Comparison of ENCODE assay signal across 13 cellular contexts in the genomic region with DNA sequence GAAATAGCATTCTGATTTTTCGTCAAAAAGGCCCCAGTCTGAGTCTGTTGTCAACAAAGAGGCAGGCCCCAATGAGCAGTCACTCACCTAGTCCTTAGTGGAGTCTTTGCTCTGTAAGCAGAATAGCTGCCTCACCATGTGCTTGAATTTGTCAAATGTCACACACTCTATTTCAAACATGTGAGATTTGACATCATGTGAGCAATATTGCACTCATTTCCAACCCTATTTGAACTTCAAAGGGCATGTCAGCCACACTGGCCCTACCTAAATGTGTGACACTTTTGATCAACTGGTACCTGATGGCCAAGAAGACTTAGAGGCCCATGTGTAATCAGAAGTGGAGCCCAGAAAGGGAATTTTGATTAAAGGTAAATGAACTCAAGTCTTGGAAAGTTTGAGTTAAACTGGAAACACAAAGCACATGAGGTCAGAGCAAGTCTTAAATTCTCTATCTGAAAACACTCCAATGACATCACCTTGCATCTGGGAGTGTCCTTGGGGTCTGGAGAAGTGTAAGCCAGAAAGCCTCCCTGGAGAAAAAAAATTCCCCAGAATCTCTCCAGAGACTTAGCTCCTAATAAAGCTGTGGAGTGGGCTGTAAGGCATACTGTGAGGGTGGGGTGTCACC. TPM values are rescaled to one million over a fixed set of nuclear protein-coding genes. Genes with fewer than 3 reads are reported as not detected.
A peak's percentile ranks its signal among the peaks of the same experiment; 100 is the strongest.
DNase-seq lines count a peak whose midpoint lies in the region; ATAC-seq, FAIRE-seq and TF ChIP-seq lines count a peak whose summit lies in the region.
"Had no signal": no experiment of that assay in that cellular context is flagged by ENCODE, and none has a peak within 500 bp of the region (broad histone marks: within the 10 kb centered on the region; RNA-seq: fewer than 3 reads in every experiment).

No MANE protein-coding gene starts in this region.

- TF ChIP-seq POLR2A in GM12891 (IDR thresholded peaks at IDR 0.05; ENCODE audit: low read depth, low read length) = no peak

- no peak for FAIRE-seq in GM12891 (lab: Jason Lieb, UNC)
- FAIRE-seq: H1 had no signal

- ATAC-seq in SK-N-SH treated with all-trans-retinoic acid at 6 μM for 48 hours = peak; percentile 64

- DNase-seq in A172 (ENCODE audit: low spot score) (peak; percentile 34), GM04503 (ENCODE audit: low read depth) (peak; percentile 25), iris pigment epithelial cell (ENCODE audit: low read depth) (peak; percentile 49), GM12891 (ENCODE audit: insufficient read length, low spot score) (no peak), anterior cingulate cortex (lab: John Stamatoyannopoulos, UW) (no peak), putamen (ENCODE audit: low spot score) (no peak), NCI-H2196 (lab: John Stamatoyannopoulos, UW; ENCODE audit: unreplicated experiment) (no peak)
- DNase-seq: activated CD4-positive, alpha-beta T cell treated with anti-CD3 and anti-CD28 coated beads, Interleukin-2, amount 50 U/mL, for 48 hours; CD4-positive, alpha-beta memory T cell; effector memory CD4-positive, alpha-beta T cell had no signal

TF ChIP-seq in SK-N-SH treated with all-trans-retinoic acid at 6 μM for 48 hours, 23 proteins besides CTCF, POLR2A, EP300 and RAD21:
- TF ChIP-seq ZC3H10 (CRISPR knock-in tag; IDR thresholded peaks at IDR 0.05) (no peak), ESRRG (CRISPR knock-in tag; IDR thresholded peaks at IDR 0.05) (no peak), TOX (CRISPR knock-in tag; IDR thresholded peaks at IDR 0.05; ENCODE audit: borderline replicate concordance) (no peak), ARNTL (CRISPR knock-in tag; IDR thresholded peaks at IDR 0.05; ENCODE audit: borderline replicate concordance, low read depth) (no peak), SNAI2 (CRISPR knock-in tag; IDR thresholded peaks at IDR 0.05) (no peak), ZNF565 (CRISPR knock-in tag; conservative IDR thresholded peaks at IDR 0.05; ENCODE audit: low read depth) (no peak), ZNF8 (CRISPR knock-in tag; IDR thresholded peaks at IDR 0.05) (no peak), RARB (CRISPR knock-in tag; IDR thresholded peaks at IDR 0.05) (no peak)
- TF ChIP-seq, protein P1, sequence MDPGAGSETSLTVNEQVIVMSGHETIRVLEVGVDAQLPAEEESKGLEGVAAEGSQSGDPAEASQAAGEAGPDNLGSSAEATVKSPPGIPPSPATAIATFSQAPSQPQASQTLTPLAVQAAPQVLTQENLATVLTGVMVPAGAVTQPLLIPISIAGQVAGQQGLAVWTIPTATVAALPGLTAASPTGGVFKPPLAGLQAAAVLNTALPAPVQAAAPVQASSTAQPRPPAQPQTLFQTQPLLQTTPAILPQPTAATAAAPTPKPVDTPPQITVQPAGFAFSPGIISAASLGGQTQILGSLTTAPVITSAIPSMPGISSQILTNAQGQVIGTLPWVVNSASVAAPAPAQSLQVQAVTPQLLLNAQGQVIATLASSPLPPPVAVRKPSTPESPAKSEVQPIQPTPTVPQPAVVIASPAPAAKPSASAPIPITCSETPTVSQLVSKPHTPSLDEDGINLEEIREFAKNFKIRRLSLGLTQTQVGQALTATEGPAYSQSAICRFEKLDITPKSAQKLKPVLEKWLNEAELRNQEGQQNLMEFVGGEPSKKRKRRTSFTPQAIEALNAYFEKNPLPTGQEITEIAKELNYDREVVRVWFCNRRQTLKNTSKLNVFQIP (CRISPR knock-in tag; IDR thresholded peaks at IDR 0.05; ENCODE audit: borderline replicate concordance, low read depth) = no peak
- TF ChIP-seq, protein P2, sequence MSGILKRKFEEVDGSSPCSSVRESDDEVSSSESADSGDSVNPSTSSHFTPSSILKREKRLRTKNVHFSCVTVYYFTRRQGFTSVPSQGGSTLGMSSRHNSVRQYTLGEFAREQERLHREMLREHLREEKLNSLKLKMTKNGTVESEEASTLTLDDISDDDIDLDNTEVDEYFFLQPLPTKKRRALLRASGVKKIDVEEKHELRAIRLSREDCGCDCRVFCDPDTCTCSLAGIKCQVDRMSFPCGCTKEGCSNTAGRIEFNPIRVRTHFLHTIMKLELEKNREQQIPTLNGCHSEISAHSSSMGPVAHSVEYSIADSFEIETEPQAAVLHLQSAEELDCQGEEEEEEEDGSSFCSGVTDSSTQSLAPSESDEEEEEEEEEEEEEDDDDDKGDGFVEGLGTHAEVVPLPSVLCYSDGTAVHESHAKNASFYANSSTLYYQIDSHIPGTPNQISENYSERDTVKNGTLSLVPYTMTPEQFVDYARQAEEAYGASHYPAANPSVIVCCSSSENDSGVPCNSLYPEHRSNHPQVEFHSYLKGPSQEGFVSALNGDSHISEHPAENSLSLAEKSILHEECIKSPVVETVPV (CRISPR knock-in tag; IDR thresholded peaks at IDR 0.05) = no peak

TF ChIP-seq in GM12891, 5 proteins besides CTCF, POLR2A, EP300 and RAD21:
- no peak for TF ChIP-seq SPI1 (IDR thresholded peaks at IDR 0.05; ENCODE audit: low read depth, low read length)
- no peak for TF ChIP-seq POU2F2 (IDR thresholded peaks at IDR 0.05; ENCODE audit: low read depth, low read length)
- TF ChIP-seq PAX5 (IDR thresholded peaks at IDR 0.05; ENCODE audit: insufficient read depth, low read length, severe bottlenecking) = no peak
- TF ChIP-seq POLR2AphosphoS5 (IDR thresholded peaks at IDR 0.05; ENCODE audit: low read depth, low read length) = no peak
- TF ChIP-seq TAF1 (IDR thresholded peaks at IDR 0.05; ENCODE audit: low read depth, low read length) = no peak
TF ChIP-seq in GM12891: peak in this region for 0.

RNA-seq across cellular contexts. Expression of a gene that starts 59.5 kb away (rescaled TPM):
- total RNA-seq in A172 (2014; rRNA removed; shearing (Covaris generic)) = 0.38 and 2.8 TPM in 2 replicates
- 0.14 TPM for polyA plus RNA-seq in GM12891 (2012; ENCODE audit: low read depth, missing spikeins)
- total RNA-seq: CD4-positive, alpha-beta memory T cell; H1; skeletal muscle tissue had no signal
- polyA plus RNA-seq: CD4-positive, alpha-beta memory T cell had no signal

Comparison
In these comparisons a context has a peak if more than half of its experiments do, and no peak if none do; other contexts are left out.
1. DNase-seq: peak in A172 (single experiment), GM04503 (single experiment) and iris pigment epithelial cell (single experiment); none in GM12891 (single experiment), anterior cingulate cortex (0 of 58), putamen (single experiment) and NCI-H2196 (single experiment).